Comparison of ENCODE assay signal across 1 cellular context in the genomic region with DNA sequence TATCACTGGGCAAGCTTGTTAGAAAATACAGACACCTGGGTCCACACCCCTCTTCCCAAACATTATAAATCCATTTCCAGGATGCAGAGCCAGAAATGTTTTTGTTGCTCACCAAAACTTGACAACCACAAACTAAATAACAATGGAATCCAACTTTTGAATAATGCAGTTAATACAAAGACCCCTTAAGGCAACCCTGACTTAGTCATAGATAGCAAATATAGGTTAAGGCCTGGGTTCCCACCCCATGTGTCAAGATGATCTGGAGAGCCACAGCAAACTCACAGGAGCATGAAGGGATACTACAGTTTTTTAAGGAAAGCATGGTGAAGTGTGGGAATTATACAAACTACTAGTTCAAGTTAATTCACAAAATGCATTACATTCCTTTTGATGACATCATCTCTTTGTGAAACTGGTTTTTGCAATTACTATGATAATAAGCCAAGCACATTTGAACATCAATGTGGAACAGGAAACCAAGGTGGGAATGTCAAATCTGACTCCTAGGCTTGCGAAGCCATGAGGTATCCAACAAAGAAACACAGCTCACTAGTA.
TF ChIP-seq lines count a peak whose summit lies in the region.

No MANE protein-coding gene starts in this region.

TF ChIP-seq in WTC11, 78 proteins besides CTCF, POLR2A, EP300 and RAD21 (continued from another document):
- TF ChIP-seq CDX4 (CRISPR knock-in tag; IDR thresholded peaks at IDR 0.05; ENCODE audit: borderline replicate concordance): no peak
- TF ChIP-seq ZNF416 (CRISPR knock-in tag; IDR thresholded peaks at IDR 0.05): no peak
- TF ChIP-seq, protein P1, sequence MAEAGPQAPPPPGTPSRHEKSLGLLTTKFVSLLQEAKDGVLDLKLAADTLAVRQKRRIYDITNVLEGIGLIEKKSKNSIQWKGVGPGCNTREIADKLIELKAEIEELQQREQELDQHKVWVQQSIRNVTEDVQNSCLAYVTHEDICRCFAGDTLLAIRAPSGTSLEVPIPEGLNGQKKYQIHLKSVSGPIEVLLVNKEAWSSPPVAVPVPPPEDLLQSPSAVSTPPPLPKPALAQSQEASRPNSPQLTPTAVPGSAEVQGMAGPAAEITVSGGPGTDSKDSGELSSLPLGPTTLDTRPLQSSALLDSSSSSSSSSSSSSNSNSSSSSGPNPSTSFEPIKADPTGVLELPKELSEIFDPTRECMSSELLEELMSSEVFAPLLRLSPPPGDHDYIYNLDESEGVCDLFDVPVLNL (CRISPR knock-in tag; IDR thresholded peaks at IDR 0.05; ENCODE audit: borderline replicate concordance, low read depth): no peak
- no peak for TF ChIP-seq RORB (CRISPR knock-in tag; IDR thresholded peaks at IDR 0.05)
- TF ChIP-seq SMAD4 (CRISPR knock-in tag; IDR thresholded peaks at IDR 0.05): no peak
- TF ChIP-seq ZNF121 (CRISPR knock-in tag; IDR thresholded peaks at IDR 0.05): no peak
- TF ChIP-seq GABPB1 (CRISPR knock-in tag; IDR thresholded peaks at IDR 0.05): no peak
- TF ChIP-seq, protein P2, sequence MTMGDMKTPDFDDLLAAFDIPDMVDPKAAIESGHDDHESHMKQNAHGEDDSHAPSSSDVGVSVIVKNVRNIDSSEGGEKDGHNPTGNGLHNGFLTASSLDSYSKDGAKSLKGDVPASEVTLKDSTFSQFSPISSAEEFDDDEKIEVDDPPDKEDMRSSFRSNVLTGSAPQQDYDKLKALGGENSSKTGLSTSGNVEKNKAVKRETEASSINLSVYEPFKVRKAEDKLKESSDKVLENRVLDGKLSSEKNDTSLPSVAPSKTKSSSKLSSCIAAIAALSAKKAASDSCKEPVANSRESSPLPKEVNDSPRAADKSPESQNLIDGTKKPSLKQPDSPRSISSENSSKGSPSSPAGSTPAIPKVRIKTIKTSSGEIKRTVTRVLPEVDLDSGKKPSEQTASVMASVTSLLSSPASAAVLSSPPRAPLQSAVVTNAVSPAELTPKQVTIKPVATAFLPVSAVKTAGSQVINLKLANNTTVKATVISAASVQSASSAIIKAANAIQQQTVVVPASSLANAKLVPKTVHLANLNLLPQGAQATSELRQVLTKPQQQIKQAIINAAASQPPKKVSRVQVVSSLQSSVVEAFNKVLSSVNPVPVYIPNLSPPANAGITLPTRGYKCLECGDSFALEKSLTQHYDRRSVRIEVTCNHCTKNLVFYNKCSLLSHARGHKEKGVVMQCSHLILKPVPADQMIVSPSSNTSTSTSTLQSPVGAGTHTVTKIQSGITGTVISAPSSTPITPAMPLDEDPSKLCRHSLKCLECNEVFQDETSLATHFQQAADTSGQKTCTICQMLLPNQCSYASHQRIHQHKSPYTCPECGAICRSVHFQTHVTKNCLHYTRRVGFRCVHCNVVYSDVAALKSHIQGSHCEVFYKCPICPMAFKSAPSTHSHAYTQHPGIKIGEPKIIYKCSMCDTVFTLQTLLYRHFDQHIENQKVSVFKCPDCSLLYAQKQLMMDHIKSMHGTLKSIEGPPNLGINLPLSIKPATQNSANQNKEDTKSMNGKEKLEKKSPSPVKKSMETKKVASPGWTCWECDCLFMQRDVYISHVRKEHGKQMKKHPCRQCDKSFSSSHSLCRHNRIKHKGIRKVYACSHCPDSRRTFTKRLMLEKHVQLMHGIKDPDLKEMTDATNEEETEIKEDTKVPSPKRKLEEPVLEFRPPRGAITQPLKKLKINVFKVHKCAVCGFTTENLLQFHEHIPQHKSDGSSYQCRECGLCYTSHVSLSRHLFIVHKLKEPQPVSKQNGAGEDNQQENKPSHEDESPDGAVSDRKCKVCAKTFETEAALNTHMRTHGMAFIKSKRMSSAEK (CRISPR knock-in tag; IDR thresholded peaks at IDR 0.05; ENCODE audit: borderline replicate concordance): no peak
- no peak for TF ChIP-seq TP53 (CRISPR knock-in tag; IDR thresholded peaks at IDR 0.05)
